Comparison of ENCODE assay signal across 1 cellular context in genomic region chr15:74857082-74857655, GRCh38.
TF ChIP-seq lines count a peak whose summit lies in the region.

No MANE protein-coding gene starts in this region.

TF ChIP-seq in GM23338, 12 proteins besides CTCF, POLR2A, EP300 and RAD21:
- no peak for TF ChIP-seq EZH2phosphoT487 (IDR thresholded peaks at IDR 0.05; ENCODE audit: unreplicated experiment)
- TF ChIP-seq, protein P1, sequence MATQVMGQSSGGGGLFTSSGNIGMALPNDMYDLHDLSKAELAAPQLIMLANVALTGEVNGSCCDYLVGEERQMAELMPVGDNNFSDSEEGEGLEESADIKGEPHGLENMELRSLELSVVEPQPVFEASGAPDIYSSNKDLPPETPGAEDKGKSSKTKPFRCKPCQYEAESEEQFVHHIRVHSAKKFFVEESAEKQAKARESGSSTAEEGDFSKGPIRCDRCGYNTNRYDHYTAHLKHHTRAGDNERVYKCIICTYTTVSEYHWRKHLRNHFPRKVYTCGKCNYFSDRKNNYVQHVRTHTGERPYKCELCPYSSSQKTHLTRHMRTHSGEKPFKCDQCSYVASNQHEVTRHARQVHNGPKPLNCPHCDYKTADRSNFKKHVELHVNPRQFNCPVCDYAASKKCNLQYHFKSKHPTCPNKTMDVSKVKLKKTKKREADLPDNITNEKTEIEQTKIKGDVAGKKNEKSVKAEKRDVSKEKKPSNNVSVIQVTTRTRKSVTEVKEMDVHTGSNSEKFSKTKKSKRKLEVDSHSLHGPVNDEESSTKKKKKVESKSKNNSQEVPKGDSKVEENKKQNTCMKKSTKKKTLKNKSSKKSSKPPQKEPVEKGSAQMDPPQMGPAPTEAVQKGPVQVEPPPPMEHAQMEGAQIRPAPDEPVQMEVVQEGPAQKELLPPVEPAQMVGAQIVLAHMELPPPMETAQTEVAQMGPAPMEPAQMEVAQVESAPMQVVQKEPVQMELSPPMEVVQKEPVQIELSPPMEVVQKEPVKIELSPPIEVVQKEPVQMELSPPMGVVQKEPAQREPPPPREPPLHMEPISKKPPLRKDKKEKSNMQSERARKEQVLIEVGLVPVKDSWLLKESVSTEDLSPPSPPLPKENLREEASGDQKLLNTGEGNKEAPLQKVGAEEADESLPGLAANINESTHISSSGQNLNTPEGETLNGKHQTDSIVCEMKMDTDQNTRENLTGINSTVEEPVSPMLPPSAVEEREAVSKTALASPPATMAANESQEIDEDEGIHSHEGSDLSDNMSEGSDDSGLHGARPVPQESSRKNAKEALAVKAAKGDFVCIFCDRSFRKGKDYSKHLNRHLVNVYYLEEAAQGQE (IDR thresholded peaks at IDR 0.05; ENCODE audit: unreplicated experiment): no peak
- no peak for TF ChIP-seq ZNF114 (CRISPR knock-in tag; IDR thresholded peaks at IDR 0.05)
- TF ChIP-seq ETS1 (IDR thresholded peaks at IDR 0.05): no peak
- no peak for TF ChIP-seq JUNB (IDR thresholded peaks at IDR 0.05; ENCODE audit: unreplicated experiment)
- TF ChIP-seq NANOG (IDR thresholded peaks at IDR 0.05; ENCODE audit: borderline replicate concordance): no peak
- TF ChIP-seq, protein P2, sequence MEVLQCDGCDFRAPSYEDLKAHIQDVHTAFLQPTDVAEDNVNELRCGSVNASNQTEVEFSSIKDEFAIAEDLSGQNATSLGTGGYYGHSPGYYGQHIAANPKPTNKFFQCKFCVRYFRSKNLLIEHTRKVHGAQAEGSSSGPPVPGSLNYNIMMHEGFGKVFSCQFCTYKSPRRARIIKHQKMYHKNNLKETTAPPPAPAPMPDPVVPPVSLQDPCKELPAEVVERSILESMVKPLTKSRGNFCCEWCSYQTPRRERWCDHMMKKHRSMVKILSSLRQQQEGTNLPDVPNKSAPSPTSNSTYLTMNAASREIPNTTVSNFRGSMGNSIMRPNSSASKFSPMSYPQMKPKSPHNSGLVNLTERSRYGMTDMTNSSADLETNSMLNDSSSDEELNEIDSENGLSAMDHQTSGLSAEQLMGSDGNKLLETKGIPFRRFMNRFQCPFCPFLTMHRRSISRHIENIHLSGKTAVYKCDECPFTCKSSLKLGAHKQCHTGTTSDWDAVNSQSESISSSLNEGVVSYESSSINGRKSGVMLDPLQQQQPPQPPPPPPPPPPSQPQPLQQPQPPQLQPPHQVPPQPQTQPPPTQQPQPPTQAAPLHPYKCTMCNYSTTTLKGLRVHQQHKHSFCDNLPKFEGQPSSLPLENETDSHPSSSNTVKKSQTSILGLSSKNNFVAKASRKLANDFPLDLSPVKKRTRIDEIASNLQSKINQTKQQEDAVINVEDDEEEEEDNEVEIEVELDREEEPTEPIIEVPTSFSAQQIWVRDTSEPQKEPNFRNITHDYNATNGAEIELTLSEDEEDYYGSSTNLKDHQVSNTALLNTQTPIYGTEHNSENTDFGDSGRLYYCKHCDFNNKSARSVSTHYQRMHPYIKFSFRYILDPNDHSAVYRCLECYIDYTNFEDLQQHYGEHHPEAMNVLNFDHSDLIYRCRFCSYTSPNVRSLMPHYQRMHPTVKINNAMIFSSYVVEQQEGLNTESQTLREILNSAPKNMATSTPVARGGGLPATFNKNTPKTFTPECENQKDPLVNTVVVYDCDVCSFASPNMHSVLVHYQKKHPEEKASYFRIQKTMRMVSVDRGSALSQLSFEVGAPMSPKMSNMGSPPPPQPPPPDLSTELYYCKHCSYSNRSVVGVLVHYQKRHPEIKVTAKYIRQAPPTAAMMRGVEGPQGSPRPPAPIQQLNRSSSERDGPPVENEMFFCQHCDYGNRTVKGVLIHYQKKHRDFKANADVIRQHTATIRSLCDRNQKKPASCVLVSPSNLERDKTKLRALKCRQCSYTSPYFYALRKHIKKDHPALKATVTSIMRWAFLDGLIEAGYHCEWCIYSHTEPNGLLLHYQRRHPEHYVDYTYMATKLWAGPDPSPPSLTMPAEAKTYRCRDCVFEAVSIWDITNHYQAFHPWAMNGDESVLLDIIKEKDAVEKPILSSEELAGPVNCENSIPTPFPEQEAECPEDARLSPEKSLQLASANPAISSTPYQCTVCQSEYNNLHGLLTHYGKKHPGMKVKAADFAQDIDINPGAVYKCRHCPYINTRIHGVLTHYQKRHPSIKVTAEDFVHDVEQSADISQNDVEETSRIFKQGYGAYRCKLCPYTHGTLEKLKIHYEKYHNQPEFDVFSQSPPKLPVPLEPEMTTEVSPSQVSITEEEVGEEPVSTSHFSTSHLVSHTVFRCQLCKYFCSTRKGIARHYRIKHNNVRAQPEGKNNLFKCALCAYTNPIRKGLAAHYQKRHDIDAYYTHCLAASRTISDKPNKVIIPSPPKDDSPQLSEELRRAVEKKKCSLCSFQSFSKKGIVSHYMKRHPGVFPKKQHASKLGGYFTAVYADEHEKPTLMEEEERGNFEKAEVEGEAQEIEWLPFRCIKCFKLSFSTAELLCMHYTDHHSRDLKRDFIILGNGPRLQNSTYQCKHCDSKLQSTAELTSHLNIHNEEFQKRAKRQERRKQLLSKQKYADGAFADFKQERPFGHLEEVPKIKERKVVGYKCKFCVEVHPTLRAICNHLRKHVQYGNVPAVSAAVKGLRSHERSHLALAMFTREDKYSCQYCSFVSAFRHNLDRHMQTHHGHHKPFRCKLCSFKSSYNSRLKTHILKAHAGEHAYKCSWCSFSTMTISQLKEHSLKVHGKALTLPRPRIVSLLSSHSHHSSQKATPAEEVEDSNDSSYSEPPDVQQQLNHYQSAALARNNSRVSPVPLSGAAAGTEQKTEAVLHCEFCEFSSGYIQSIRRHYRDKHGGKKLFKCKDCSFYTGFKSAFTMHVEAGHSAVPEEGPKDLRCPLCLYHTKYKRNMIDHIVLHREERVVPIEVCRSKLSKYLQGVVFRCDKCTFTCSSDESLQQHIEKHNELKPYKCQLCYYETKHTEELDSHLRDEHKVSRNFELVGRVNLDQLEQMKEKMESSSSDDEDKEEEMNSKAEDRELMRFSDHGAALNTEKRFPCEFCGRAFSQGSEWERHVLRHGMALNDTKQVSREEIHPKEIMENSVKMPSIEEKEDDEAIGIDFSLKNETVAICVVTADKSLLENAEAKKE (CRISPR knock-in tag; IDR thresholded peaks at IDR 0.05): no peak
- no peak for TF ChIP-seq CREB1 (CRISPR knock-in tag; IDR thresholded peaks at IDR 0.05; ENCODE audit: low read depth)
- TF ChIP-seq ZNF331 (CRISPR knock-in tag; IDR thresholded peaks at IDR 0.05; ENCODE audit: low read depth): no peak
- TF ChIP-seq EZH2 (IDR thresholded peaks at IDR 0.05; ENCODE audit: low read depth, unreplicated experiment): no peak
- TF ChIP-seq POLR2AphosphoS5 (IDR thresholded peaks at IDR 0.05; ENCODE audit: low read depth): no peak
- no peak for TF ChIP-seq STAT1 (IDR thresholded peaks at IDR 0.05; ENCODE audit: unreplicated experiment)
